ENCODE assay signal across 1 cellular context in the genomic region with DNA sequence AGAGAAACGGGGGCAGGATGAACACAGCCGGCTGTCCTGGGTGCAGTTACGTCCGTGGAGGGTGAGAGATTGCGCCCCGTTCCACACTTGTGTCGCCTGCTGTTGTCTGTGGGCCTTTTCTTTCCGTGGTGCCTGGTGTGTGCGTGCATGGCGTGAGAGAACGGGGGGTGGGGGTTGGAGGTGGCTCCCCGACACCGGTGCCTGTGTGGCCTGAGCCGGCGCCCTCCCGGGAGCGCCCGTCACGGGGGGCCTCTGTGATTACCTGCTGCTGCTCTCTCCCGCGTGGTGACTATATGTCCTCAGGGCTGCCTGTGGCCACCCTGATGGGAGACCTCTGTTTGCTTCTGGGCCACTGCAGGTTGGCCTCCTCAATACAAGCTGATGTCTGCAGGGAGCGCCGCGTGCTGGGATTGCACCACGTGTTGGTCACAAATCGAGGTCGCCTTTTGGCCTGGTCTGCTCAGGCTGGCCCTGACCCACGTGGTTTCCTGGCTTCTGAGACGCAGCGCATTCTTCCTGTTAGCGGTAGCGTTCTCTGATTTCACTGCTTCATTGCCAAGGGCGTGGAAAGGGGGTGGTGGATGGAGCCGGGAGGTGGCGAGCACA.
A peak's percentile ranks its signal among the peaks of the same experiment; 100 is the strongest.
TF ChIP-seq lines count a peak whose summit lies in the region.

No MANE protein-coding gene starts in this region.

TF ChIP-seq in K562, 482 proteins besides CTCF, POLR2A, EP300 and RAD21:
- TF ChIP-seq, protein P1, sequence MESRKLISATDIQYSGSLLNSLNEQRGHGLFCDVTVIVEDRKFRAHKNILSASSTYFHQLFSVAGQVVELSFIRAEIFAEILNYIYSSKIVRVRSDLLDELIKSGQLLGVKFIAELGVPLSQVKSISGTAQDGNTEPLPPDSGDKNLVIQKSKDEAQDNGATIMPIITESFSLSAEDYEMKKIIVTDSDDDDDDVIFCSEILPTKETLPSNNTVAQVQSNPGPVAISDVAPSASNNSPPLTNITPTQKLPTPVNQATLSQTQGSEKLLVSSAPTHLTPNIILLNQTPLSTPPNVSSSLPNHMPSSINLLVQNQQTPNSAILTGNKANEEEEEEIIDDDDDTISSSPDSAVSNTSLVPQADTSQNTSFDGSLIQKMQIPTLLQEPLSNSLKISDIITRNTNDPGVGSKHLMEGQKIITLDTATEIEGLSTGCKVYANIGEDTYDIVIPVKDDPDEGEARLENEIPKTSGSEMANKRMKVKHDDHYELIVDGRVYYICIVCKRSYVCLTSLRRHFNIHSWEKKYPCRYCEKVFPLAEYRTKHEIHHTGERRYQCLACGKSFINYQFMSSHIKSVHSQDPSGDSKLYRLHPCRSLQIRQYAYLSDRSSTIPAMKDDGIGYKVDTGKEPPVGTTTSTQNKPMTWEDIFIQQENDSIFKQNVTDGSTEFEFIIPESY (CRISPR knock-in tag; IDR thresholded peaks at IDR 0.05): peak; percentile 50; the same call in 1 of the 2 replicates
- TF ChIP-seq POLR2G (IDR thresholded peaks at IDR 0.05; ENCODE audit: low read depth, low read length) (peak; percentile 50), EHMT2 (IDR thresholded peaks at IDR 0.05) (no peak), RBM22 (IDR thresholded peaks at IDR 0.05; ENCODE audit: low read depth, low read length, poor library complexity, severe bottlenecking) (peak; percentile 44), NFATC3 (IDR thresholded peaks at IDR 0.05) (no peak)
TF ChIP-seq in K562: peak in this region for 3.
